ENCODE assay signal across 7 cellular contexts in the genomic region with DNA sequence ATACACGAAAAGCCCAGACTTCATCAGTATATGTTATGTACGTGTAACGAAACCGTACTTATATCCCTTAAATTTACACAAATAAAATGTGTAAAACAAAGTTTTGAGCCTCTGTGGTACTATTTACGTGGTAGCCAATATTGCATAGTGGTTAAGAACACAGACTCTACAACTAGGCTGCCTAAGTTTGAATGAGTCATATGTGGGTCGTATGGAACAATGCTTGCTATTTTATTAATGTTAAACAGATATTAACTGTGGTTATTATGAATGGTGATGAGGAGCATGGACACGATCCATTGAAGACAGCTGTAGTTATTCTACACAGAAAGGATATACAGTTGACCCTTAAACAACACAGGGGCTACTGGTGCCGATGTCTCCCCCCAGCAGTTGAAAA.
"Had no signal": no experiment of that assay in that cellular context is flagged by ENCODE, and none has a peak within 500 bp of the region (broad histone marks: within the 10 kb centered on the region; RNA-seq: fewer than 3 reads in every experiment).

No MANE protein-coding gene starts in this region.

- ATAC-seq: GM23338 had no signal

- FAIRE-seq: H1, H54, HTR-8/SVneo had no signal

- H2AFZ ChIP-seq: GM23338 had no signal

- DNase-seq: H9, HCEC 1CT, KG1 had no signal

- H3K4me2 ChIP-seq: GM23338 had no signal

- H3K4me3 ChIP-seq: GM23338 had no signal
